In genomic region chr14:65732112-65732511, GRCh38 we compare ENCODE assay signal across 9 cellular contexts.
DNase-seq lines count a peak whose midpoint lies in the region; ATAC-seq and TF ChIP-seq lines count a peak whose summit lies in the region.
"Had no signal": no experiment of that assay in that cellular context is flagged by ENCODE, and none has a peak within 500 bp of the region (broad histone marks: within the 10 kb centered on the region; RNA-seq: fewer than 3 reads in every experiment).

No MANE protein-coding gene starts in this region.

- H3K36me3 Mint-ChIP-seq in natural killer cell treated with Interleukin-12 subunit alpha and Interleukin-12 subunit beta and Interleukin-15 and Interleukin-18, amount 100 ng/mL, for 72 hours: peaks cover 14% of the 10 kb centered on the region

- no peaks in the 10 kb centered on the region for H3K36me3 ChIP-seq in uterus

- TF ChIP-seq CTCF in uterus (IDR thresholded peaks at IDR 0.05): no peak

- H3K4me3 ChIP-seq in uterus: no peak overlapping the region

- peak overlapping the region; percentile 5 to 26 for H3K27ac Mint-ChIP-seq in natural killer cell treated with Interleukin-12 subunit alpha and Interleukin-12 subunit beta and Interleukin-15 and Interleukin-18, amount 100 ng/mL, for 72 hours

- no peaks in the 10 kb centered on the region for H3K27me3 Mint-ChIP-seq in natural killer cell treated with Interleukin-12 subunit alpha and Interleukin-12 subunit beta and Interleukin-15 and Interleukin-18, amount 100 ng/mL, for 72 hours

- no peaks in the 10 kb centered on the region for H3K27me3 ChIP-seq in uterus

- DNase-seq in NCI-H748 (lab: John Stamatoyannopoulos, UW; ENCODE audit: unreplicated experiment): peak; percentile 5
- no peak for DNase-seq in NCI-H748 treated with DMSO at 0.1 percent for 48 hours (lab: John Stamatoyannopoulos, UW)
- DNase-seq in natural killer cell treated with Interleukin-12 subunit alpha and Interleukin-12 subunit beta and Interleukin-15 and Interleukin-18, amount 100 ng/mL, for 72 hours (ENCODE audit: low spot score): no peak
- DNase-seq in cerebellar nuclear complex (lab: John Stamatoyannopoulos, UW): no peak
- DNase-seq in uterus: no peak
- no peak for DNase-seq in T1000 (lab: John Stamatoyannopoulos, UW)
- DNase-seq: 8988T had no signal

- no peak overlapping the region for H3K27ac ChIP-seq in uterus

- intact Hi-C loops in uterus (cut with DNase I; ENCODE audit: low total_unique reads): no loop called here

- H3K9me3 Mint-ChIP-seq in natural killer cell treated with Interleukin-12 subunit alpha and Interleukin-12 subunit beta and Interleukin-15 and Interleukin-18, amount 100 ng/mL, for 72 hours: peaks cover 4% of the 10 kb centered on the region

- no peaks in the 10 kb centered on the region for H3K9me3 ChIP-seq in uterus

- TF ChIP-seq POLR2A in uterus (IDR thresholded peaks at IDR 0.05): no peak

- ATAC-seq in GM21717 (IDR thresholded peaks at IDR 0.05; ENCODE audit: unreplicated experiment) (peak; percentile 97), HG03460 (IDR thresholded peaks at IDR 0.05; ENCODE audit: unreplicated experiment) (peak; percentile 98)
- ATAC-seq in natural killer cell treated with Interleukin-12 subunit alpha and Interleukin-12 subunit beta and Interleukin-15 and Interleukin-18, amount 100 ng/mL, for 72 hours: peak; percentile 73 to 89

- H3K4me1 ChIP-seq in uterus: no peaks in the 10 kb centered on the region

- peaks cover 5% of the 10 kb centered on the region in 2 donors for H3K4me1 Mint-ChIP-seq in natural killer cell treated with Interleukin-12 subunit alpha and Interleukin-12 subunit beta and Interleukin-15 and Interleukin-18, amount 100 ng/mL, for 72 hours (ENCODE audit: low read depth in 2 of 2)

- no peak overlapping the region for H3K4me3 Mint-ChIP-seq in natural killer cell treated with Interleukin-12 subunit alpha and Interleukin-12 subunit beta and Interleukin-15 and Interleukin-18, amount 100 ng/mL, for 72 hours
